8 cellular contexts compared by ENCODE assay signal in the genomic region with DNA sequence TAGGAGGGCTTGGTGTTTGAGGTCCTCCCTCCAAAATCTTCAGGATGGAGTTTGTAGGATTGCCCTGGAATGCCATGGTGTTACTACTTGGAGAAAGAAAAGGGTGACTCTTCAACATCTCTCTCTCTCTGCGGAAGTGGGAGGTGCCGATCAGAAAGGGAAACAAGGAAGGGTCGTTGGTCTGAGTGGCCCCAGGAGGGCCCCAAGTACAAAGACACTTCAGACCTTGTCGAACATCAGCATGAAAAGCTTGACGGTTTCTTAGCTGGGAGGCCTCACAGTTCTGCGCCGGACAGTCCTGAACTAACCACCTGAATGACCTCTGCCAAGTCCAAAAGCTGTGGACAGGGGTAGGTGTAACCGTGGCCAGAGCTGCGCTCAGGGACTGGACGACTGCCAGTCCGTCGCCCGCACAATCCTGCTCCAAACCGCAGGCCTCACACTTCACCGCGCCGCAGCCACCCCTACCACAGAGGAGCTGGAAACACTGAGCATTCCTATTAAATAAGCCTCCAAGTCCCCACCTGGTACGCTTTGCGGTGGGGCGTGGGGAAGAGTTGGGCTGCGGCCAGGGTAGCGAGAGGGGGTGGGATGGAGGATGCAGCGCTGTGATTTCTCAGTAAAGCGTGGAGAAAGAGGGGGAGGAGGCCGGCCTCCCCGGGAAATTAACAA. TPM values are rescaled to one million over a fixed set of nuclear protein-coding genes. Genes with fewer than 3 reads are reported as not detected.
DNase-seq lines count a peak whose midpoint lies in the region; ATAC-seq and TF ChIP-seq lines count a peak whose summit lies in the region.

No MANE protein-coding gene starts in this region.

- no peaks in the 10 kb centered on the region for H3K9me3 Mint-ChIP-seq in activated CD8-positive, alpha-beta memory T cell treated with anti-CD3 and anti-CD28 coated beads, Interleukin-2, amount 10 ng/mL, durations not matched to agents 7 days and 5 days (ENCODE audit: low read depth)
- no peaks in the 10 kb centered on the region for H3K9me3 Mint-ChIP-seq in activated CD4-positive, alpha-beta memory T cell treated with anti-CD3 and anti-CD28 coated beads for 36 hours

- H3K27ac Mint-ChIP-seq in activated CD8-positive, alpha-beta memory T cell treated with anti-CD3 and anti-CD28 coated beads, Interleukin-2, amount 10 ng/mL, durations not matched to agents 7 days and 5 days: no peak overlapping the region
- no peak overlapping the region for H3K27ac Mint-ChIP-seq in activated CD4-positive, alpha-beta memory T cell treated with anti-CD3 and anti-CD28 coated beads for 36 hours

- no peak for TF ChIP-seq CTCF in suprapubic skin (IDR thresholded peaks at IDR 0.05)

- H3K27me3 Mint-ChIP-seq in activated CD8-positive, alpha-beta memory T cell treated with anti-CD3 and anti-CD28 coated beads, Interleukin-2, amount 10 ng/mL, durations not matched to agents 7 days and 5 days: peaks cover 94% of the 10 kb centered on the region
- H3K27me3 Mint-ChIP-seq in activated CD4-positive, alpha-beta memory T cell treated with anti-CD3 and anti-CD28 coated beads for 36 hours: peaks cover 83% of the 10 kb centered on the region

- H3K4me3 ChIP-seq in iPS-15b (ENCODE audit: low read depth, low read length): peak overlapping the region; percentile 58
- peak overlapping the region; percentile 41 for H3K4me3 ChIP-seq in suprapubic skin

- POLR2A ChIA-PET in activated CD4-positive, alpha-beta memory T cell treated with anti-CD3 and anti-CD28 coated beads for 36 hours (lab: Charles Lee): no interaction called here

- WGBS in suprapubic skin: 9% methylated on average over 26 of the region's 26 CpGs

- H3K4me1 Mint-ChIP-seq in activated CD8-positive, alpha-beta memory T cell treated with anti-CD3 and anti-CD28 coated beads, Interleukin-2, amount 10 ng/mL, durations not matched to agents 7 days and 5 days: peaks cover 31% of the 10 kb centered on the region
- peaks cover 36% of the 10 kb centered on the region for H3K4me1 Mint-ChIP-seq in activated CD4-positive, alpha-beta memory T cell treated with anti-CD3 and anti-CD28 coated beads for 36 hours (ENCODE audit: low read depth)

- no peak overlapping the region for H3K9ac ChIP-seq in iPS-15b (ENCODE audit: low read depth, low read length)

- TF ChIP-seq POLR2A in suprapubic skin (IDR thresholded peaks at IDR 0.05): no peak

- intact Hi-C loops in activated CD4-positive, alpha-beta memory T cell treated with anti-CD3 and anti-CD28 coated beads for 36 hours (cut with micrococcal nuclease): no loop called here

- H3K9me3 ChIP-seq in iPS-15b (ENCODE audit: control insufficient read depth, insufficient read depth, low read length): no peaks in the 10 kb centered on the region
- no peaks in the 10 kb centered on the region for H3K9me3 ChIP-seq in suprapubic skin

- no peak for DNase-seq in activated CD8-positive, alpha-beta memory T cell treated with anti-CD3 and anti-CD28 coated beads, Interleukin-2, amount 10 ng/mL, durations not matched to agents 7 days and 5 days
- no peak for DNase-seq in activated CD8-positive, alpha-beta memory T cell treated with anti-CD3 and anti-CD28 coated beads for 24 hours
- peak; percentile 16 for DNase-seq in activated CD4-positive, alpha-beta memory T cell treated with anti-CD3 and anti-CD28 coated beads for 36 hours
- DNase-seq in suprapubic skin (ENCODE audit: low spot score in 2 of 2): no peak
- no peak for DNase-seq in caudate nucleus (lab: John Stamatoyannopoulos, UW)
- no peak for DNase-seq in SIG-M5 treated with dmso at 0.1 percent for 504 hours (lab: John Stamatoyannopoulos, UW; ENCODE audit: unreplicated experiment)
- DNase-seq in T1000 (lab: John Stamatoyannopoulos, UW): no peak

- no peak for ATAC-seq in activated CD8-positive, alpha-beta memory T cell treated with anti-CD3 and anti-CD28 coated beads, Interleukin-2, amount 10 ng/mL, durations not matched to agents 7 days and 5 days

- CTCF ChIA-PET in activated CD8-positive, alpha-beta memory T cell treated with anti-CD3 and anti-CD28 coated beads, Interleukin-2, amount 10 ng/mL, durations not matched to agents 7 days and 5 days (lab: Charles Lee): interaction anchor here (0.7 to 1.4 kb wide), 4 partner anchors 9 to 168 kb away, joined by 3 to 5 read pairs (median 4); no protein-coding TSS in a partner anchor
- CTCF ChIA-PET in activated CD4-positive, alpha-beta memory T cell treated with anti-CD3 and anti-CD28 coated beads for 36 hours (lab: Charles Lee): no interaction called here

- H3K27ac ChIP-seq in suprapubic skin (no peak overlapping the region), caudate nucleus (ENCODE audit: low read depth, low read length) (no peak overlapping the region)

- peaks cover 31% of the 10 kb centered on the region for H3K4me1 ChIP-seq in iPS-15b (ENCODE audit: control insufficient read depth, insufficient read depth, low read length)
- peaks cover 37% of the 10 kb centered on the region for H3K4me1 ChIP-seq in suprapubic skin

- H3K36me3 ChIP-seq in iPS-15b (ENCODE audit: control insufficient read depth, insufficient read depth, low read length) (no peaks in the 10 kb centered on the region), suprapubic skin (no peaks in the 10 kb centered on the region)

- H3K36me3 Mint-ChIP-seq in activated CD8-positive, alpha-beta memory T cell treated with anti-CD3 and anti-CD28 coated beads, Interleukin-2, amount 10 ng/mL, durations not matched to agents 7 days and 5 days: no peaks in the 10 kb centered on the region
- H3K36me3 Mint-ChIP-seq in activated CD4-positive, alpha-beta memory T cell treated with anti-CD3 and anti-CD28 coated beads for 36 hours: no peaks in the 10 kb centered on the region

- TF ChIP-seq EP300 in suprapubic skin (IDR thresholded peaks at IDR 0.05): no peak

- H3K27me3 ChIP-seq in iPS-15b (ENCODE audit: control insufficient read depth, insufficient read depth, low read length) (peaks cover 99% of the 10 kb centered on the region), suprapubic skin (peaks cover 100% of the 10 kb centered on the region)

- peak overlapping the region; percentile 49 for H3K4me3 Mint-ChIP-seq in activated CD8-positive, alpha-beta memory T cell treated with anti-CD3 and anti-CD28 coated beads, Interleukin-2, amount 10 ng/mL, durations not matched to agents 7 days and 5 days
- H3K4me3 Mint-ChIP-seq in activated CD4-positive, alpha-beta memory T cell treated with anti-CD3 and anti-CD28 coated beads for 36 hours: peak overlapping the region; percentile 34

RNA-seq across cellular contexts. Expression of a gene that starts 0.5 kb away (rescaled TPM):
- total RNA-seq in activated CD8-positive, alpha-beta memory T cell treated with anti-CD3 and anti-CD28 coated beads, Interleukin-2, amount 10 ng/mL, durations not matched to agents 7 days and 5 days: not detected
- total RNA-seq in activated CD4-positive, alpha-beta memory T cell treated with anti-CD3 and anti-CD28 coated beads for 36 hours: not detected
- total RNA-seq in suprapubic skin: under 1 TPM in 1 of 4 donors, not detected in 3; 0.53 TPM

RNA-seq across cellular contexts. Expression of a gene that starts 35.0 kb away (rescaled TPM):
- 10 to 100 TPM; 12.6 to 16.2 TPM for total RNA-seq in activated CD8-positive, alpha-beta memory T cell treated with anti-CD3 and anti-CD28 coated beads, Interleukin-2, amount 10 ng/mL, durations not matched to agents 7 days and 5 days
- total RNA-seq in activated CD4-positive, alpha-beta memory T cell treated with anti-CD3 and anti-CD28 coated beads for 36 hours: 10 to 100 TPM; 11.2 to 11.8 TPM
- 10 to 100 TPM; 33.3 to 60.3 (median 41.1) TPM for total RNA-seq in suprapubic skin
